Comparison of ENCODE assay signal across 22 cellular contexts in the genomic region with DNA sequence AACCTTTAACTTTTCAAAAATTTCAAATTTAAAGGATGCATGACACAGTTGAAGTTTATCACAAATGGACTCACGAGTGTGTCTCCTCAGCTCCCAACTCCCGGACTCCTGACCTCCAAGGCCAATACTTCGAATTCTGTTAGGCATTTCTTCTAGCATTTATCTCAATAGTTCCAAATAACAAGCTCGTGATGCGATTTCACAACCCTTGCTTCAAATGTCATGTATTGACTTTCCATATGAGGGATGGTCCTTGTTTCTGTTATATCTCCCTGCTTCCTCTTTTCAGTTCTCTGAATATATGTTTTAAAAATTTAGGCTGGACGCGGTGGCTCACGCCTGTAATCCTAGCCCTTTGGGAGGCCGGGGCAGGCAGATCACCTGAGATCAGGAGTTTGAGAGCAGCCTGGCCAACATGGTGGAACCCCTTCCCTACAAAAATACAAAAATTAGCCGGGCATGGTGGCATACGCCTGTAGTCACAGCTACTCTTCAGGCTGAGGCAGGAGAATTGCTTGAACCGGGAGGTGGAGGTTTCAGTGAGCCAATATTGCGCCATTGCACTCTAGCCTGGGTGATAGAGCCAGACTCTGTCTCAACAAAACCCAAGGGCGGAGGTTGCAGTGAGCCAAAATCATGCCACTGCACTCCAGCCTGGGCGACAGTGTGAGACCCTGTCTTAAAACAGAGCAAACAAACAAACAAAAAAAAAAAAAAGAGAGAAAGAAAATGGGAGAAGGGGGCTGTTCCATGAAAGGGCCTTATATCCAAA. TPM values are rescaled to one million over a fixed set of nuclear protein-coding genes. Genes with fewer than 3 reads are reported as not detected.
DNase-seq lines count a peak whose midpoint lies in the region; ATAC-seq, FAIRE-seq and TF ChIP-seq lines count a peak whose summit lies in the region.
"Had no signal": no experiment of that assay in that cellular context is flagged by ENCODE, and none has a peak within 500 bp of the region (broad histone marks: within the 10 kb centered on the region; RNA-seq: fewer than 3 reads in every experiment).

No MANE protein-coding gene starts in this region.

- H3K36me3 Mint-ChIP-seq in chondrocyte (ENCODE audit: low read depth), result no peaks in the 10 kb centered on the region
- H3K36me3 Mint-ChIP-seq: neural progenitor cell had no signal

- TF ChIP-seq CTCF in left ventricle myocardium inferior (IDR thresholded peaks at IDR 0.05; ENCODE audit: borderline replicate concordance), result no peak
- TF ChIP-seq CTCF in chondrocyte (IDR thresholded peaks at IDR 0.05), result no peak
- no peak for TF ChIP-seq CTCF in upper lobe of right lung (IDR thresholded peaks at IDR 0.05)

- peaks cover 3% of the 10 kb centered on the region for H3K4me1 Mint-ChIP-seq in chondrocyte (ENCODE audit: low read depth)
- H3K4me1 Mint-ChIP-seq: B cell, neural progenitor cell had no signal

- intact Hi-C loops in left ventricle myocardium superior (cut with micrococcal nuclease), result no loop called here
- intact Hi-C loops in left ventricle myocardium inferior (cut with micrococcal nuclease), result no loop called here
- intact Hi-C loops in upper lobe of right lung (cut with DNase I), result no loop called here

- H3K4me1 ChIP-seq in left ventricle myocardium inferior (no peaks in the 10 kb centered on the region), upper lobe of right lung (no peaks in the 10 kb centered on the region)
- H3K4me1 ChIP-seq: Caco-2, neural progenitor cell had no signal

- no peak overlapping the region for H3K4me3 Mint-ChIP-seq in chondrocyte (ENCODE audit: unreplicated experiment)
- H3K4me3 Mint-ChIP-seq: activated T-cell treated with anti-CD3 and anti-CD28 coated beads, Interleukin-2, amount 50 U/mL, for 24 hours; B cell; H9; neural progenitor cell had no signal

- FAIRE-seq in RCC 7860 (lab: Jason Lieb, UNC), result no peak
- FAIRE-seq: small intestine, urothelium cell line had no signal

- H3K27ac ChIP-seq in left ventricle myocardium inferior (replicated peaks) (no peak overlapping the region), upper lobe of right lung (peak overlapping the region; percentile 77)
- H3K27ac ChIP-seq: 22Rv1, cardiac muscle cell, neural progenitor cell had no signal

- H3K4me3 ChIP-seq in left ventricle myocardium inferior (no peak overlapping the region), upper lobe of right lung (no peak overlapping the region)
- H3K4me3 ChIP-seq: cardiac muscle cell, neural progenitor cell had no signal

- ATAC-seq in left ventricle myocardium superior (peak; percentile 32), upper lobe of right lung (peak; percentile 25), HG03442 (IDR thresholded peaks at IDR 0.05; ENCODE audit: unreplicated experiment) (no peak)
- ATAC-seq: stimulated activated naive CD8-positive, alpha-beta T cell treated with anti-CD3 and anti-CD28 coated beads, Interleukin-15, Interleukin-2, amounts not matched to agents 100 U/mL and 50 U/mL, for 24 hours had no signal

- no peaks in the 10 kb centered on the region for H3K27me3 ChIP-seq in left ventricle myocardium inferior (ENCODE audit: low read depth)
- H3K27me3 ChIP-seq in upper lobe of right lung, result no peaks in the 10 kb centered on the region
- H3K27me3 ChIP-seq: cardiac muscle cell, neural progenitor cell had no signal

- H3K9me3 ChIP-seq in left ventricle myocardium inferior (replicated peaks), result no peaks in the 10 kb centered on the region
- H3K9me3 ChIP-seq in upper lobe of right lung, result peaks cover 5% of the 10 kb centered on the region
- H3K9me3 ChIP-seq: Caco-2 had no signal

- H3K27ac Mint-ChIP-seq in chondrocyte (ENCODE audit: unreplicated experiment), result peak overlapping the region; percentile 36
- H3K27ac Mint-ChIP-seq: activated T-cell treated with anti-CD3 and anti-CD28 coated beads, Interleukin-2, amount 50 U/mL, for 24 hours; B cell; H9; neural progenitor cell had no signal

- H3K9me3 Mint-ChIP-seq in chondrocyte (ENCODE audit: low read depth), result peaks cover 4% of the 10 kb centered on the region
- H3K9me3 Mint-ChIP-seq: H9, neural progenitor cell had no signal

- H3K36me3 ChIP-seq in left ventricle myocardium inferior, result no peaks in the 10 kb centered on the region
- no peaks in the 10 kb centered on the region for H3K36me3 ChIP-seq in upper lobe of right lung
- H3K36me3 ChIP-seq: cardiac muscle cell, neural progenitor cell had no signal

- DNase-seq in left ventricle myocardium superior (no peak), left ventricle myocardium inferior (no peak), chondrocyte (ENCODE audit: low spot score) (no peak), medulla oblongata (ENCODE audit: extremely low spot score) (peak; percentile 19), upper lobe of right lung (peak; percentile 68), activated gamma-delta T cell (lab: John Stamatoyannopoulos, UW) (no peak), RCC 7860 (ENCODE audit: low spot score) (no peak)
- DNase-seq: activated naive CD4-positive, alpha-beta T cell treated with Interleukin-2 at 50 U/mL for 16 hours; activated T-cell treated with anti-CD3 and anti-CD28 coated beads, Interleukin-2, amount 50 U/mL, for 24 hours; Caco-2; H9; NCI-H526 treated with DMSO at 0.1 percent for 48 hours; stimulated activated naive CD8-positive, alpha-beta T cell treated with anti-CD3 and anti-CD28 coated beads, Interleukin-15, Interleukin-2, amounts not matched to agents 100 U/mL and 50 U/mL, for 24 hours had no signal

- H3K27me3 Mint-ChIP-seq in chondrocyte (ENCODE audit: low read depth), result peaks cover 8% of the 10 kb centered on the region

RNA-seq across cellular contexts. Expression of gene TINAGL1, which starts 51.9 kb away (rescaled TPM):
- 274 TPM for total RNA-seq in left ventricle myocardium superior
- 223 TPM for total RNA-seq in left ventricle myocardium inferior
- total RNA-seq in chondrocyte, result 4.7 to 154 TPM (median 147 TPM) in 3 replicates
- total RNA-seq in upper lobe of right lung, result 154 TPM
- total RNA-seq: B cell, mononuclear cell, SK-MEL-5 had no signal

Comparison
In these comparisons a context has a peak if more than half of its experiments do, and no peak if none do; other contexts are left out.
1. DNase-seq: peak in medulla oblongata (single experiment) and upper lobe of right lung (single experiment); none in left ventricle myocardium superior (single experiment), left ventricle myocardium inferior (single experiment), chondrocyte (single experiment), activated gamma-delta T cell (single experiment) and RCC 7860 (single experiment).